10 cellular contexts compared by ENCODE assay signal in genomic region chr18:63155910-63156773, GRCh38.
DNase-seq lines count a peak whose midpoint lies in the region; ATAC-seq and TF ChIP-seq lines count a peak whose summit lies in the region.
"Had no signal": no experiment of that assay in that cellular context is flagged by ENCODE, and none has a peak within 500 bp of the region (broad histone marks: within the 10 kb centered on the region; RNA-seq: fewer than 3 reads in every experiment).

No MANE protein-coding gene starts in this region.

- H2BK120ac ChIP-seq in H9 (ENCODE audit: low read depth, low read length, poor library complexity, severe bottlenecking) = no peak overlapping the region

- no peak overlapping the region for H3K4ac ChIP-seq in H9 (ENCODE audit: low read depth, low read length)

- H3K9me3 Mint-ChIP-seq in T-helper 2 cell treated with Interferon-gamma antibody and Interleukin-4, amounts not matched to agents 5 μg/mL and 100 μg/mL, for 36 hours = no peaks in the 10 kb centered on the region
- H3K9me3 Mint-ChIP-seq in H9 = no peaks in the 10 kb centered on the region

- H2BK5ac ChIP-seq in H9 (ENCODE audit: insufficient read length, low read length) = no peak overlapping the region

- peaks cover 17 to 83% (median 24%) of the 10 kb centered on the region in 3 donors for H3K4me1 ChIP-seq in esophagus squamous epithelium
- peaks cover 37 to 63% of the 10 kb centered on the region in 2 donors for H3K4me1 ChIP-seq in thoracic aorta (ENCODE audit: control insufficient read depth in 1 of 2, low read depth in 2 of 2)
- H3K4me1 ChIP-seq in H9 (ENCODE audit: insufficient read depth, low read length) = no peaks in the 10 kb centered on the region

- no peak overlapping the region for H2BK12ac ChIP-seq in H9 (ENCODE audit: insufficient read length, low read depth, low read length)

- H3K4me3 Mint-ChIP-seq in T-helper 2 cell treated with Interferon-gamma antibody and Interleukin-4, amounts not matched to agents 5 μg/mL and 100 μg/mL, for 36 hours = peak overlapping the region; percentile 73
- H3K4me3 Mint-ChIP-seq in H9 = no peak overlapping the region; a peak in 1 of 5 replicates

- no peak overlapping the region for H4K5ac ChIP-seq in H9 (ENCODE audit: insufficient read length, low read depth, low read length)

- intact Hi-C loops in esophagus squamous epithelium (cut with DNase I) = no loop called here

- no peaks in the 10 kb centered on the region for H3K79me1 ChIP-seq in H9 (ENCODE audit: insufficient read depth, low read depth, low read length, poor library complexity, severe bottlenecking)

- no peak overlapping the region for H3K14ac ChIP-seq in H9 (ENCODE audit: insufficient read depth, low read length)

- H2AK5ac ChIP-seq in H9 (ENCODE audit: insufficient read length, low read length) = no peak overlapping the region

- no peaks in the 10 kb centered on the region for H3K23me2 ChIP-seq in H9 (ENCODE audit: insufficient read length, low read depth, low read length, poor library complexity, severe bottlenecking)

- no peak overlapping the region for H2BK20ac ChIP-seq in H9 (ENCODE audit: low read depth, low read length, poor library complexity, severe bottlenecking)

- H3K27me3 ChIP-seq in esophagus squamous epithelium (no peaks in the 10 kb centered on the region), thoracic aorta (replicated peaks; ENCODE audit: insufficient read depth) (no peaks in the 10 kb centered on the region), H9 (ENCODE audit: insufficient read depth, low read length) (no peaks in the 10 kb centered on the region)
- H3K27me3 ChIP-seq: hepatocyte had no signal

- H3K4me3 ChIP-seq in esophagus squamous epithelium = peak overlapping the region in 2 of 4 donors; percentile 39 to 42
- H3K4me3 ChIP-seq in thoracic aorta = peak overlapping the region; percentile 42
- H3K4me3 ChIP-seq: hepatocyte had no signal

- no peak overlapping the region for H3K9ac ChIP-seq in H9 (ENCODE audit: extremely low read depth, insufficient read length, low read length)

- no peak overlapping the region for H3K23ac ChIP-seq in H9 (ENCODE audit: insufficient read length, low read depth, low read length)

- H3K27me3 Mint-ChIP-seq in T-helper 2 cell treated with Interferon-gamma antibody and Interleukin-4, amounts not matched to agents 5 μg/mL and 100 μg/mL, for 36 hours (ENCODE audit: low read depth) = no peaks in the 10 kb centered on the region
- peaks cover 10% of the 10 kb centered on the region for H3K27me3 Mint-ChIP-seq in H9 (ENCODE audit: low read depth)

- H3K36me3 Mint-ChIP-seq in T-helper 2 cell treated with Interferon-gamma antibody and Interleukin-4, amounts not matched to agents 5 μg/mL and 100 μg/mL, for 36 hours (ENCODE audit: low read depth) = peaks cover 25% of the 10 kb centered on the region
- H3K36me3 Mint-ChIP-seq in H9 (ENCODE audit: insufficient read depth in 1 of 3, low read depth in 3 of 3) = no peaks in the 10 kb centered on the region

- no peak for TF ChIP-seq CTCF in esophagus squamous epithelium (IDR thresholded peaks at IDR 0.05)
- no peak for TF ChIP-seq CTCF in thoracic aorta (IDR thresholded peaks at IDR 0.05)
- TF ChIP-seq CTCF in H9 (conservative IDR thresholded peaks at IDR 0.05) = no peak

- no peak overlapping the region for H3K4me2 ChIP-seq in H9 (ENCODE audit: insufficient read depth, insufficient read length, low read length)

- ATAC-seq in thoracic aorta (ENCODE audit: insufficient number of reproducible peaks, low FRiP score, low read depth) = no peak
- no peak for ATAC-seq in GM18861 (IDR thresholded peaks at IDR 0.05; ENCODE audit: unreplicated experiment)

- H2AFZ ChIP-seq in H9 (ENCODE audit: low read length) = no peak overlapping the region

- no peak overlapping the region for H3T11ph ChIP-seq in H9 (ENCODE audit: low read length)

- H3K9me3 ChIP-seq in esophagus squamous epithelium = no peaks in the 10 kb centered on the region
- no peaks in the 10 kb centered on the region for H3K9me3 ChIP-seq in thoracic aorta
- no peaks in the 10 kb centered on the region for H3K9me3 ChIP-seq in H9 (ENCODE audit: control insufficient read depth, low read depth, low read length)

- no peak overlapping the region for H3K56ac ChIP-seq in H9 (ENCODE audit: insufficient read length, low read depth, low read length)

- no peak overlapping the region for H3K18ac ChIP-seq in H9 (ENCODE audit: insufficient read length, low read depth, low read length)

- H3K27ac Mint-ChIP-seq in T-helper 2 cell treated with Interferon-gamma antibody and Interleukin-4, amounts not matched to agents 5 μg/mL and 100 μg/mL, for 36 hours = peak overlapping the region; percentile 80
- H3K27ac Mint-ChIP-seq in H9 = no peak overlapping the region; a peak in 2 of 7 replicates

- H4K91ac ChIP-seq in H9 (ENCODE audit: insufficient read length, low read depth, low read length) = no peak overlapping the region

- H3K4me1 Mint-ChIP-seq in T-helper 2 cell treated with Interferon-gamma antibody and Interleukin-4, amounts not matched to agents 5 μg/mL and 100 μg/mL, for 36 hours (ENCODE audit: low read depth) = peaks cover 91% of the 10 kb centered on the region
- peaks cover 4 to 24% of the 10 kb centered on the region in 2 experiments for H3K4me1 Mint-ChIP-seq in H9

- H3K79me2 ChIP-seq in H9 (ENCODE audit: insufficient read depth, low read length) = no peaks in the 10 kb centered on the region
- H3K79me2 ChIP-seq: hepatocyte had no signal

- H2BK15ac ChIP-seq in H9 (ENCODE audit: low read depth, low read length) = no peak overlapping the region

- TF ChIP-seq POLR2A in esophagus squamous epithelium (IDR thresholded peaks at IDR 0.05) = no peak

- H4K8ac ChIP-seq in H9 (replicated peaks; ENCODE audit: insufficient read length, low read depth, low read length) = no peak overlapping the region

- no peak for DNase-seq in T-helper 2 cell treated with Interferon-gamma antibody and Interleukin-4, amounts not matched to agents 5 μg/mL and 100 μg/mL, for 36 hours (ENCODE audit: low spot score)
- DNase-seq in T-helper 2 cell = no peak
- DNase-seq in SW480 (ENCODE audit: low spot score) = peak; percentile 6
- no peak for DNase-seq in esophagus squamous epithelium (lab: John Stamatoyannopoulos, UW)
- DNase-seq in thoracic aorta (ENCODE audit: low spot score) = no peak
- DNase-seq in 8988T = no peak
- no peak for DNase-seq in H9

- H3K36me3 ChIP-seq in esophagus squamous epithelium = no peaks in the 10 kb centered on the region
- H3K36me3 ChIP-seq in thoracic aorta = no peaks in the 10 kb centered on the region
- H3K36me3 ChIP-seq: WERI-Rb-1 had no signal

- 62 to 65% methylated on average over 9 to 11 of the region's 14 CpGs for WGBS in esophagus squamous epithelium, 2 donors
- no CpG with 5 or more reads among the region's 14 CpGs for WGBS in H9 (ENCODE audit: extremely low coverage, insufficient read length, low lambda C conversion rate)

- H3K27ac ChIP-seq in esophagus squamous epithelium (peak overlapping the region in 3 of 4 donors; percentile 52 to 74 (median 63)), thoracic aorta (peak overlapping the region; percentile 5 to 83), H9 (ENCODE audit: insufficient read length, low read depth, low read length) (no peak overlapping the region)
- H3K27ac ChIP-seq: hepatocyte, WERI-Rb-1 had no signal

- H4K20me1 ChIP-seq in H9 (ENCODE audit: control insufficient read depth, insufficient read depth, insufficient read length) = no peaks in the 10 kb centered on the region
